In genomic region chr1:44283524-44284173, GRCh38 we compare ENCODE assay signal across 17 cellular contexts.
A peak's percentile ranks its signal among the peaks of the same experiment; 100 is the strongest.
DNase-seq lines count a peak whose midpoint lies in the region; ATAC-seq and TF ChIP-seq lines count a peak whose summit lies in the region.
"Had no signal": no experiment of that assay in that cellular context is flagged by ENCODE, and none has a peak within 500 bp of the region (broad histone marks: within the 10 kb centered on the region; RNA-seq: fewer than 3 reads in every experiment).

No MANE protein-coding gene starts in this region.

- H3K9me3 Mint-ChIP-seq in progenitor cell of endocrine pancreas (ENCODE audit: low read depth): no peaks in the 10 kb centered on the region
- H3K9me3 Mint-ChIP-seq: activated naive CD8-positive, alpha-beta T cell treated with anti-CD3 and anti-CD28 coated beads for 36 hours; T-cell had no signal

- H3K9me3 ChIP-seq in Karpas-422 (ENCODE audit: low read length): no peaks in the 10 kb centered on the region
- no peaks in the 10 kb centered on the region for H3K9me3 ChIP-seq in psoas muscle
- H3K9me3 ChIP-seq: heart left ventricle, stomach had no signal

- no peaks in the 10 kb centered on the region for H3K9me2 ChIP-seq in Karpas-422 (replicated peaks; ENCODE audit: insufficient read depth, low read length)

- intact Hi-C loops in psoas muscle (cut with DNase I): no loop called here

- peak overlapping the region; percentile 83 for H3K27ac Mint-ChIP-seq in progenitor cell of endocrine pancreas
- H3K27ac Mint-ChIP-seq: activated naive CD8-positive, alpha-beta T cell treated with anti-CD3 and anti-CD28 coated beads for 36 hours; T-cell had no signal

- 80 to 86% (median 81%) methylated on average over 3 of the region's 3 CpGs for WGBS in psoas muscle, 3 donors

- TF ChIP-seq CTCF in fibroblast of mammary gland (conservative IDR thresholded peaks at IDR 0.05; ENCODE audit: control insufficient read depth, insufficient read depth, low read depth, low read length): no peak
- TF ChIP-seq CTCF in progenitor cell of endocrine pancreas (IDR thresholded peaks at IDR 0.05; ENCODE audit: unreplicated experiment): no peak
- no peak for TF ChIP-seq CTCF in psoas muscle (IDR thresholded peaks at IDR 0.05)

- H3K4me2 ChIP-seq in Karpas-422 (ENCODE audit: low read depth, low read length, poor library complexity, severe bottlenecking): peak overlapping the region; percentile 63

- no peak overlapping the region for H3K4me3 Mint-ChIP-seq in progenitor cell of endocrine pancreas (ENCODE audit: low read depth)
- H3K4me3 Mint-ChIP-seq: activated naive CD8-positive, alpha-beta T cell treated with anti-CD3 and anti-CD28 coated beads for 36 hours; T-cell had no signal

- no peak overlapping the region for H2AFZ ChIP-seq in Karpas-422 (ENCODE audit: low read length)

- H3K4me1 ChIP-seq in Karpas-422 (ENCODE audit: low read length): peaks cover 68% of the 10 kb centered on the region
- H3K4me1 ChIP-seq in psoas muscle: no peaks in the 10 kb centered on the region

- H3K4me3 ChIP-seq in Karpas-422 (ENCODE audit: low read length) (no peak overlapping the region), fibroblast of mammary gland (ENCODE audit: control insufficient read depth, low read depth, low read length) (no peak overlapping the region), psoas muscle (no peak overlapping the region)
- H3K4me3 ChIP-seq: heart left ventricle, stomach had no signal

- peaks cover 13% of the 10 kb centered on the region; the same call in 1 of the 2 replicates for H4K20me1 ChIP-seq in Karpas-422 (ENCODE audit: insufficient read depth, low read depth, low read length)

- H3K27me3 Mint-ChIP-seq in progenitor cell of endocrine pancreas: no peaks in the 10 kb centered on the region
- H3K27me3 Mint-ChIP-seq: activated naive CD8-positive, alpha-beta T cell treated with anti-CD3 and anti-CD28 coated beads for 36 hours; T-cell had no signal

- H3K36me3 ChIP-seq in Karpas-422 (ENCODE audit: insufficient read depth, low read length) (peaks cover 10% of the 10 kb centered on the region; the same call in 1 of the 2 replicates), psoas muscle (ENCODE audit: insufficient read depth in 1 of 2, low read depth in 1 of 2) (peaks cover 0 to 52% of the 10 kb centered on the region in 2 donors)

- H3K27me3 ChIP-seq in Karpas-422 (ENCODE audit: low read length) (no peaks in the 10 kb centered on the region), psoas muscle (ENCODE audit: insufficient read depth in 3 of 3, low read length in 2 of 3) (no peaks in the 10 kb centered on the region)
- H3K27me3 ChIP-seq: heart left ventricle, stomach had no signal

- no peak overlapping the region for H3K9ac ChIP-seq in Karpas-422 (ENCODE audit: low read length)

- H3K27ac ChIP-seq in Karpas-422 (ENCODE audit: low read length): no peak overlapping the region
- H3K27ac ChIP-seq in psoas muscle: no peak overlapping the region
- H3K27ac ChIP-seq: epithelial cell of prostate, heart left ventricle, stomach had no signal

- peaks cover 20% of the 10 kb centered on the region for H3K4me1 Mint-ChIP-seq in progenitor cell of endocrine pancreas (ENCODE audit: low read depth)
- H3K4me1 Mint-ChIP-seq: activated naive CD8-positive, alpha-beta T cell treated with anti-CD3 and anti-CD28 coated beads for 36 hours had no signal

- peaks cover 21% of the 10 kb centered on the region for H3K36me3 Mint-ChIP-seq in progenitor cell of endocrine pancreas (ENCODE audit: insufficient read depth)

- ATAC-seq in psoas muscle: no peak
- ATAC-seq in GM21367 (IDR thresholded peaks at IDR 0.05; ENCODE audit: unreplicated experiment): no peak
- ATAC-seq: T-cell had no signal

- H3K79me2 ChIP-seq in Karpas-422 (ENCODE audit: low read length): peaks cover 24% of the 10 kb centered on the region

- DNase-seq in Karpas-422: no peak
- peak; percentile 100 for DNase-seq in NCI-H510A (lab: John Stamatoyannopoulos, UW)
- peak; percentile 8 for DNase-seq in fibroblast of mammary gland (ENCODE audit: low read depth)
- DNase-seq in progenitor cell of endocrine pancreas (ENCODE audit: low spot score, unreplicated experiment): no peak
- DNase-seq in GM03348 (ENCODE audit: low spot score): no peak
- DNase-seq in psoas muscle: no peak
- no peak for DNase-seq in HCEC 1CT
- DNase-seq: activated naive CD8-positive, alpha-beta T cell treated with anti-CD3 and anti-CD28 coated beads for 36 hours; C1 segment of cervical spinal cord; cerebellar nuclear complex; KG1; NCI-H2171 treated with DMSO at 0.1 percent for 48 hours; stomach; T-cell had no signal

Comparison
In these comparisons a context has a peak if more than half of its experiments do, and no peak if none do; other contexts are left out.
1. DNase-seq: peak in NCI-H510A (single experiment) and fibroblast of mammary gland (single experiment); none in Karpas-422 (single experiment), progenitor cell of endocrine pancreas (single experiment), GM03348 (single experiment), psoas muscle (0 of 2) and HCEC 1CT (single experiment).